ENCODE assay signal across 9 cellular contexts in genomic region chr22:36339171-36340065, GRCh38. TPM values are rescaled to one million over a fixed set of nuclear protein-coding genes. Genes with fewer than 3 reads are reported as not detected.
DNase-seq lines count a peak whose midpoint lies in the region; ATAC-seq and TF ChIP-seq lines count a peak whose summit lies in the region.
"Had no signal": no experiment of that assay in that cellular context is flagged by ENCODE, and none has a peak within 500 bp of the region (broad histone marks: within the 10 kb centered on the region; RNA-seq: fewer than 3 reads in every experiment).

No MANE protein-coding gene starts in this region.

- H3K9me3 Mint-ChIP-seq in CD4-positive, CD25-positive, alpha-beta regulatory T cell: no peaks in the 10 kb centered on the region

- peaks cover 64% of the 10 kb centered on the region for H3K36me3 Mint-ChIP-seq in CD4-positive, CD25-positive, alpha-beta regulatory T cell

- peak overlapping the region; percentile 16 for H3K4me3 ChIP-seq in CD4-positive, CD25-positive, alpha-beta regulatory T cell (ENCODE audit: low read depth, low read length)
- H3K4me3 ChIP-seq in SK-N-MC (no peak overlapping the region), dorsolateral prefrontal cortex (no peak overlapping the region)

- H3K9ac ChIP-seq in SK-N-MC (ENCODE audit: insufficient read length): no peak overlapping the region

- H3K36me3 ChIP-seq in CD4-positive, CD25-positive, alpha-beta regulatory T cell (ENCODE audit: control insufficient read depth, insufficient read depth, low read length): peaks cover 92% of the 10 kb centered on the region
- H3K36me3 ChIP-seq in SK-N-MC (ENCODE audit: insufficient read depth, low read length): peaks cover 50% of the 10 kb centered on the region

- H3K4me1 Mint-ChIP-seq in CD4-positive, CD25-positive, alpha-beta regulatory T cell: peaks cover 39 to 96% (median 78%) of the 10 kb centered on the region in 4 donors

- H3K27ac ChIP-seq in CD4-positive, CD25-positive, alpha-beta regulatory T cell (ENCODE audit: insufficient read depth, low read length, poor library complexity, severe bottlenecking): peak overlapping the region; percentile 93
- H3K27ac ChIP-seq in SK-N-MC: 0 out of 2 replicates have a peak overlapping the region, but pooled peaks have one; percentile 26
- peak overlapping the region in 58 of 59 donors; percentile 30 to 99 (median 95) for H3K27ac ChIP-seq in dorsolateral prefrontal cortex

- no peak for TF ChIP-seq CTCF in dorsolateral prefrontal cortex (IDR thresholded peaks at IDR 0.05 in 54 of 56, conservative IDR thresholded peaks at IDR 0.05 in 2 of 56; ENCODE audit: low read depth in 1 of 56, partially characterized antibody in 56 of 56)

- ATAC-seq in CD4-positive, CD25-positive, alpha-beta regulatory T cell (ENCODE audit: low read depth in 2 of 2): no peak
- no peak for ATAC-seq in HG03108 (IDR thresholded peaks at IDR 0.05; ENCODE audit: unreplicated experiment)
- ATAC-seq in GM21529 (IDR thresholded peaks at IDR 0.05; ENCODE audit: unreplicated experiment): no peak

- H3K27ac Mint-ChIP-seq in CD4-positive, CD25-positive, alpha-beta regulatory T cell: peak overlapping the region; percentile 89 to 95 (median 92)

- peak overlapping the region; percentile 39 to 80 (median 54) for H3K4me3 Mint-ChIP-seq in CD4-positive, CD25-positive, alpha-beta regulatory T cell

- no peaks in the 10 kb centered on the region for H3K27me3 ChIP-seq in CD4-positive, CD25-positive, alpha-beta regulatory T cell (ENCODE audit: control insufficient read depth, insufficient read depth, low read length)
- H3K27me3 ChIP-seq in dorsolateral prefrontal cortex: no peaks in the 10 kb centered on the region

- H3K4me1 ChIP-seq in CD4-positive, CD25-positive, alpha-beta regulatory T cell (ENCODE audit: control insufficient read depth, insufficient read depth, low read length, poor library complexity, severe bottlenecking): peaks cover 81% of the 10 kb centered on the region

- intact Hi-C loops in dorsolateral prefrontal cortex (cut with DNase I): loop anchor here in 1 of 2 donors (5.0 kb wide), 1 partner anchor 48 kb away; the partner anchor contains the start of gene MYH9

- DNase-seq in CD4-positive, CD25-positive, alpha-beta regulatory T cell: no peak
- DNase-seq in SK-N-MC (ENCODE audit: low read depth, low spot score): no peak
- DNase-seq in dorsolateral prefrontal cortex: no peak
- DNase-seq in pons (ENCODE audit: low spot score): peak; percentile 40
- DNase-seq in COR-L47 (lab: John Stamatoyannopoulos, UW): no peak
- no peak for DNase-seq in NCI-H1930 (lab: John Stamatoyannopoulos, UW)
- DNase-seq: NCI-H1092 treated with DMSO at 0.1 percent for 48 hours had no signal

- H3K9me3 ChIP-seq in CD4-positive, CD25-positive, alpha-beta regulatory T cell (ENCODE audit: control insufficient read depth in 2 of 2, low read length in 2 of 2): no peaks in the 10 kb centered on the region
- H3K9me3 ChIP-seq in SK-N-MC (ENCODE audit: low read depth, low read length): no peaks in the 10 kb centered on the region

- H3K27me3 Mint-ChIP-seq in CD4-positive, CD25-positive, alpha-beta regulatory T cell: no peaks in the 10 kb centered on the region

RNA-seq across cellular contexts. Expression of gene MYH9, which starts 48.3 kb away (rescaled TPM):
- total RNA-seq in CD4-positive, CD25-positive, alpha-beta regulatory T cell: 1,341 TPM
- 10 to 100 TPM; 80.0 to 98.9 (median 93.4) TPM for polyA plus RNA-seq in CD4-positive, CD25-positive, alpha-beta regulatory T cell
- 100 to 1,000 TPM in 119 of 120 experiments, 10 to 100 TPM in 1; 95.7 to 282 (median 162) TPM for total RNA-seq in dorsolateral prefrontal cortex

Comparison
In these comparisons a context has a peak if more than half of its experiments do, and no peak if none do; other contexts are left out.
1. H3K27ac ChIP-seq: peak in every context shown above with its lines; median percentile 95 in dorsolateral prefrontal cortex; 93 in CD4-positive, CD25-positive, alpha-beta regulatory T cell; 26 in SK-N-MC.